Comparison of ENCODE assay signal across 9 cellular contexts in the genomic region with DNA sequence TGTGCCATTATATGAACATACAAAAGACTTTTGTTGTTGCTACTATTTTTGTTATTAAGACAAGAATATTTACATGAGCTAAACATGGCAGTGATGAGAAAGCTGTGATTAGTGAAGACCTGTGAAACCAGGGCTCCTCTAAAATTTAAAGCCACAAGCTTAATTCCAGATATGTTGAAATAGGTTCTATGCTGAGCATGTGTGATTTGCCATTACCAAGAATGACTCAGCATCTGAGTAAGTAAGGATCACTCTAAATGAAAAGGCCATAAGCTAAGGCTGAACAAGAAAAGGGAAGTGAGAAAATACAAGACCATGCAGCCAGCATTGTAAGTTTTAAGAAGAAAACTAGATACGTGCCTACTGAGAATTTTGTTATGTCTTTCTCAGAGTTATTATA.
A peak's percentile ranks its signal among the peaks of the same experiment; 100 is the strongest.
DNase-seq lines count a peak whose midpoint lies in the region; ATAC-seq and TF ChIP-seq lines count a peak whose summit lies in the region.
"Had no signal": no experiment of that assay in that cellular context is flagged by ENCODE, and none has a peak within 500 bp of the region (broad histone marks: within the 10 kb centered on the region; RNA-seq: fewer than 3 reads in every experiment).

No MANE protein-coding gene starts in this region.

- CTCF ChIA-PET in Calu3 (lab: Charles Lee), result no interaction called here

- no peaks in the 10 kb centered on the region for H3K27me3 ChIP-seq in endodermal cell (ENCODE audit: control insufficient read depth, insufficient read depth, low read length, poor library complexity, severe bottlenecking)

- no peak for TF ChIP-seq POLR2A in NB4 (IDR thresholded peaks at IDR 0.05; ENCODE audit: extremely low read depth, insufficient read length)

- H3K9me3 Mint-ChIP-seq in endodermal cell, result no peaks in the 10 kb centered on the region
- H3K9me3 Mint-ChIP-seq in Calu3 (ENCODE audit: low read depth, unreplicated experiment), result no peaks in the 10 kb centered on the region
- H3K9me3 Mint-ChIP-seq: activated naive CD4-positive, alpha-beta T cell treated with anti-CD3 and anti-CD28 coated beads, Interleukin-2, amount 50 U/mL, for 24 hours had no signal

- no peak overlapping the region for H3K4me3 Mint-ChIP-seq in endodermal cell
- no peak overlapping the region for H3K4me3 Mint-ChIP-seq in Calu3 (ENCODE audit: low read depth, unreplicated experiment)
- H3K4me3 Mint-ChIP-seq: activated naive CD4-positive, alpha-beta T cell treated with anti-CD3 and anti-CD28 coated beads, Interleukin-2, amount 50 U/mL, for 24 hours had no signal

- H3K9ac ChIP-seq in endodermal cell (ENCODE audit: extremely low read depth, low read length, poor library complexity, severe bottlenecking), result no peak overlapping the region

- no peaks in the 10 kb centered on the region for H3K4me1 ChIP-seq in endodermal cell (ENCODE audit: control insufficient read depth, insufficient read depth, low read length)

- intact Hi-C loops in Calu3 (cut with micrococcal nuclease; ENCODE audit: unreplicated experiment), result no loop called here

- no peaks in the 10 kb centered on the region for H3K9me3 ChIP-seq in endodermal cell (ENCODE audit: control insufficient read depth, low read length)

- H3K4me1 Mint-ChIP-seq in endodermal cell (peaks cover 11% of the 10 kb centered on the region), Calu3 (ENCODE audit: low read depth, unreplicated experiment) (peaks cover 9% of the 10 kb centered on the region)

- no peak overlapping the region for H3K27ac ChIP-seq in endodermal cell (ENCODE audit: low read depth, low read length)

- H3K27ac Mint-ChIP-seq in endodermal cell, result no peak overlapping the region
- H3K27ac Mint-ChIP-seq in Calu3 (ENCODE audit: unreplicated experiment), result no peak overlapping the region
- H3K27ac Mint-ChIP-seq: activated naive CD4-positive, alpha-beta T cell treated with anti-CD3 and anti-CD28 coated beads, Interleukin-2, amount 50 U/mL, for 24 hours had no signal

- no TSS peak for BruUV-seq in Calu3 (replicated peaks; lab: Mats Ljungman, UMichigan)

- H3K36me3 ChIP-seq in endodermal cell (ENCODE audit: control insufficient read depth, insufficient read depth, low read length), result no peaks in the 10 kb centered on the region

- DNase-seq in NCI-H146 (lab: John Stamatoyannopoulos, UW) (peak; percentile 4), NCI-H146 treated with DMSO at 0.1 percent for 48 hours (lab: John Stamatoyannopoulos, UW; ENCODE audit: unreplicated experiment) (no peak), NB4 (ENCODE audit: low read depth) (peak; percentile 91), superior temporal gyrus (ENCODE audit: extremely low spot score) (peak; percentile 44), endodermal cell (no peak), Calu3 (no peak)

- H3K27me3 Mint-ChIP-seq in endodermal cell (ENCODE audit: insufficient read depth) (no peaks in the 10 kb centered on the region), Calu3 (ENCODE audit: unreplicated experiment) (no peaks in the 10 kb centered on the region)
- H3K27me3 Mint-ChIP-seq: activated naive CD4-positive, alpha-beta T cell treated with anti-CD3 and anti-CD28 coated beads, Interleukin-2, amount 50 U/mL, for 24 hours had no signal

- TF ChIP-seq CTCF in NB4 (IDR thresholded peaks at IDR 0.05; ENCODE audit: low read depth, low read length) (no peak), endodermal cell (conservative IDR thresholded peaks at IDR 0.05) (no peak), Calu3 (IDR thresholded peaks at IDR 0.05; ENCODE audit: unreplicated experiment) (no peak)

- no peak overlapping the region for H3K4me3 ChIP-seq in NB4 (ENCODE audit: low read depth, low read length)
- no peak overlapping the region for H3K4me3 ChIP-seq in endodermal cell (ENCODE audit: low read length)

- H3K36me3 Mint-ChIP-seq in endodermal cell (ENCODE audit: low read depth) (no peaks in the 10 kb centered on the region), Calu3 (ENCODE audit: insufficient read depth, unreplicated experiment) (no peaks in the 10 kb centered on the region)

- ATAC-seq in HG02623 (IDR thresholded peaks at IDR 0.05; ENCODE audit: unreplicated experiment) (peak; percentile 100), esophagus mucosa (peak; percentile 98)

- WGBS in endodermal cell (ENCODE audit: insufficient coverage in 1 of 2, insufficient read length in 1 of 2), 2 experiments, result 96 to 100% methylated on average over 1 of the region's 1 CpG

Comparison
In these comparisons a context has a peak if more than half of its experiments do, and no peak if none do; other contexts are left out.
1. DNase-seq: peak in NCI-H146 (single experiment), NB4 (single experiment) and superior temporal gyrus (single experiment); none in NCI-H146 treated with DMSO at 0.1 percent for 48 hours (single experiment), endodermal cell (single experiment) and Calu3 (single experiment).